16 cellular contexts compared by ENCODE assay signal in genomic region chr6:38776515-38776914, GRCh38.
DNase-seq lines count a peak whose midpoint lies in the region; ATAC-seq, FAIRE-seq and TF ChIP-seq lines count a peak whose summit lies in the region.
"Had no signal": no experiment of that assay in that cellular context is flagged by ENCODE, and none has a peak within 500 bp of the region (broad histone marks: within the 10 kb centered on the region; RNA-seq: fewer than 3 reads in every experiment).

No MANE protein-coding gene starts in this region.

- no peak overlapping the region for H3K14ac ChIP-seq in trophoblast cell (ENCODE audit: low read length)

- peak overlapping the region; percentile 33; the same call in 1 of the 2 replicates for H2AFZ ChIP-seq in GM12878 (ENCODE audit: control insufficient read depth, low read depth, low read length)
- no peak overlapping the region for H2AFZ ChIP-seq in trophoblast cell (ENCODE audit: insufficient read depth, low read length, poor library complexity)
- no peak overlapping the region for H2AFZ ChIP-seq in hepatocyte

- H3K27ac Mint-ChIP-seq in naive thymus-derived CD8-positive, alpha-beta T cell = no peak overlapping the region
- H3K27ac Mint-ChIP-seq: activated T-helper 17 cell treated with anti-CD3 and anti-CD28 coated beads, Interleukin-2, amount 50 U/mL, for 72 hours; mesothelial cell of epicardium had no signal

- RAD21 ChIA-PET in GM12878 (lab: Charles Lee; ENCODE audit: unreplicated experiment) = no interaction called here

- POLR2A ChIA-PET in GM12878 (lab: Charles Lee) = no interaction called here
- POLR2A ChIA-PET in naive thymus-derived CD8-positive, alpha-beta T cell (lab: Charles Lee) = no interaction called here

- intact Hi-C loops in GM12878 (cut with micrococcal nuclease; ENCODE audit: unreplicated experiment) = no loop called here
- intact Hi-C loops in posterior vena cava (cut with DNase I) = no loop called here

- no peaks in the 10 kb centered on the region for H3K27me3 ChIP-seq in GM12878 (replicated peaks in 1 of 2; ENCODE audit: control insufficient read depth in 2 of 2, insufficient read depth in 2 of 2, low read length in 1 of 2)
- no peaks in the 10 kb centered on the region for H3K27me3 ChIP-seq in trophoblast cell (ENCODE audit: insufficient read depth, low read length)
- no peaks in the 10 kb centered on the region for H3K27me3 ChIP-seq in hepatocyte

- H2BK5ac ChIP-seq in trophoblast cell (ENCODE audit: low read depth, low read length, poor library complexity) = no peak overlapping the region

- TF ChIP-seq CTCF in GM12878 (IDR thresholded peaks at IDR 0.05 in 2 of 3, conservative IDR thresholded peaks at IDR 0.05 in 1 of 3; ENCODE audit: control insufficient read depth in 2 of 3, extremely low read depth in 1 of 3, insufficient read depth in 1 of 3, low read depth in 3 of 3, low read length in 3 of 3) (no peak), hepatocyte (IDR thresholded peaks at IDR 0.05; ENCODE audit: poor library complexity) (no peak)

- H3K36me3 ChIP-seq in GM12878 (ENCODE audit: control insufficient read depth in 2 of 2, insufficient read depth in 2 of 2, low read length in 1 of 2) (no peaks in the 10 kb centered on the region), trophoblast cell (ENCODE audit: control insufficient read depth in 1 of 2, insufficient read depth in 2 of 2, low read length in 2 of 2) (no peaks in the 10 kb centered on the region), hepatocyte (replicated peaks; ENCODE audit: insufficient read depth, low read depth) (no peaks in the 10 kb centered on the region)
- H3K36me3 ChIP-seq: stomach had no signal

- peak; percentile 17 for DNase-seq in GM03348 (ENCODE audit: low spot score)
- DNase-seq in NAMALWA (ENCODE audit: low spot score) = peak; percentile 8
- DNase-seq in GM12878 (ENCODE audit: low read depth, low spot score) = no peak
- peak; percentile 23 to 80 for DNase-seq in trophoblast cell
- no peak for DNase-seq in posterior vena cava (ENCODE audit: low spot score)
- DNase-seq in hepatocyte (ENCODE audit: low spot score) = no peak
- no peak for DNase-seq in naive thymus-derived CD8-positive, alpha-beta T cell
- DNase-seq: activated CD4-positive, alpha-beta T cell treated with anti-CD3 and anti-CD28 coated beads, Interleukin-2, amount 50 U/mL, for 1 hour; anterior cingulate cortex; dermis blood vessel endothelial cell; occipital lobe; stomach had no signal

- peaks cover 29% of the 10 kb centered on the region for H3K4me1 ChIP-seq in GM12878 (ENCODE audit: control insufficient read depth, insufficient read depth, low read length)
- H3K4me1 ChIP-seq in trophoblast cell (ENCODE audit: control insufficient read depth in 1 of 2, insufficient read depth in 2 of 2, low read length in 2 of 2) = no peaks in the 10 kb centered on the region
- H3K4me1 ChIP-seq in hepatocyte (ENCODE audit: insufficient read depth) = no peaks in the 10 kb centered on the region
- H3K4me1 ChIP-seq: stomach had no signal

- TF ChIP-seq EP300 in GM12878 (IDR thresholded peaks at IDR 0.05; ENCODE audit: borderline replicate concordance in 1 of 2, control insufficient read depth in 1 of 2, low read depth in 2 of 2, low read length in 2 of 2) = no peak

- SMC1A ChIA-PET in GM12878 (lab: Charles Lee; ENCODE audit: uncharacterized antibody, unreplicated experiment) = interaction anchor here (0.6 kb wide), 1 partner anchor 23 kb away, joined by 3 read pairs; no protein-coding TSS in a partner anchor

- no peak for FAIRE-seq in GM12878 (lab: Jason Lieb, UNC)

- no peaks in the 10 kb centered on the region for H3K9me2 ChIP-seq in hepatocyte (replicated peaks; ENCODE audit: insufficient read depth)

- peak overlapping the region; percentile 44; the same call in 1 of the 2 replicates for H3K4me2 ChIP-seq in GM12878 (ENCODE audit: control insufficient read depth, insufficient read depth)
- H3K4me2 ChIP-seq in trophoblast cell (ENCODE audit: low read length) = no peak overlapping the region
- no peak overlapping the region for H3K4me2 ChIP-seq in hepatocyte

- no peaks in the 10 kb centered on the region; the same call in 2 of the 3 replicates for H3K9me3 ChIP-seq in GM12878 (replicated peaks; ENCODE audit: control insufficient read depth, insufficient read depth, low read length)
- no peaks in the 10 kb centered on the region for H3K9me3 ChIP-seq in trophoblast cell (ENCODE audit: insufficient read depth, low read depth, low read length)
- no peaks in the 10 kb centered on the region for H3K9me3 ChIP-seq in hepatocyte (ENCODE audit: low read depth)
- H3K9me3 ChIP-seq: stomach had no signal

- no peaks in the 10 kb centered on the region for H3K79me1 ChIP-seq in trophoblast cell (ENCODE audit: low read length)

- 0 out of 2 replicates have a peak overlapping the region, but pooled peaks have one; percentile 0 for H3K4me3 ChIP-seq in GM12878
- H3K4me3 ChIP-seq in trophoblast cell (ENCODE audit: low read depth, low read length) = no peak overlapping the region
- no peak overlapping the region for H3K4me3 ChIP-seq in hepatocyte
- H3K4me3 ChIP-seq: skin epidermis, stomach had no signal

- BruUV-seq in GM12878 (replicated peaks; lab: Mats Ljungman, UMichigan) = no TSS peak

- no peaks in the 10 kb centered on the region for H3K79me2 ChIP-seq in GM12878 (ENCODE audit: control insufficient read depth, insufficient read depth, low read length)
- no peaks in the 10 kb centered on the region for H3K79me2 ChIP-seq in trophoblast cell (ENCODE audit: control insufficient read depth, insufficient read depth, low read length, poor library complexity)
- H3K79me2 ChIP-seq in hepatocyte = no peaks in the 10 kb centered on the region

- H3K18ac ChIP-seq in trophoblast cell (ENCODE audit: low read length) = no peak overlapping the region

- in situ Hi-C loops in GM12878 (cut with MboI) = no loop called here

- H3K4me1 Mint-ChIP-seq in naive thymus-derived CD8-positive, alpha-beta T cell = peaks cover 0 to 3% (median 2%) of the 10 kb centered on the region in 4 donors
- H3K4me1 Mint-ChIP-seq: activated T-helper 17 cell treated with anti-CD3 and anti-CD28 coated beads, Interleukin-2, amount 50 U/mL, for 72 hours had no signal

- CTCF ChIA-PET in GM12878 (lab: Yijun Ruan, JAX) = interaction anchor here (1.7 kb wide), 1 partner anchor 8 kb away, joined by 10 read pairs; no protein-coding TSS in a partner anchor

- peaks cover 0 to 3% (median 0%) of the 10 kb centered on the region in 9 donors for H3K9me3 Mint-ChIP-seq in naive thymus-derived CD8-positive, alpha-beta T cell
- H3K9me3 Mint-ChIP-seq: activated T-helper 17 cell treated with anti-CD3 and anti-CD28 coated beads, Interleukin-2, amount 50 U/mL, for 72 hours had no signal

- no peak overlapping the region for H4K91ac ChIP-seq in trophoblast cell (ENCODE audit: low read depth, low read length)

- TF ChIP-seq POLR2A in GM12878 (IDR thresholded peaks at IDR 0.05; ENCODE audit: low read depth, low read length) = no peak

- ATAC-seq in GM12878 = peak; percentile 58
- no peak for ATAC-seq in naive thymus-derived CD8-positive, alpha-beta T cell
- ATAC-seq: activated T-helper 17 cell treated with anti-CD3 and anti-CD28 coated beads, Interleukin-2, amount 50 U/mL, for 72 hours; Panc1 had no signal

- H3K27ac ChIP-seq in GM12878 (ENCODE audit: control insufficient read depth, insufficient read depth) = no peak overlapping the region; the same call in 1 of the 2 replicates
- H3K27ac ChIP-seq in trophoblast cell (ENCODE audit: low read depth, low read length) = no peak overlapping the region
- no peak overlapping the region for H3K27ac ChIP-seq in hepatocyte
- H3K27ac ChIP-seq: skin epidermis, stomach had no signal

- H2BK120ac ChIP-seq in trophoblast cell (ENCODE audit: insufficient read depth, low read length, poor library complexity) = no peak overlapping the region

- TF ChIP-seq RAD21 in GM12878 (IDR thresholded peaks at IDR 0.05; ENCODE audit: insufficient read depth, low read depth, low read length) = no peak

- no peak overlapping the region for H4K12ac ChIP-seq in trophoblast cell (ENCODE audit: low read depth, low read length)

- H3K36me3 Mint-ChIP-seq in naive thymus-derived CD8-positive, alpha-beta T cell = peaks cover 0 to 2% (median 0%) of the 10 kb centered on the region in 3 donors
- H3K36me3 Mint-ChIP-seq: mesothelial cell of epicardium had no signal

- H3K4me3 Mint-ChIP-seq in naive thymus-derived CD8-positive, alpha-beta T cell = no peak overlapping the region
- H3K4me3 Mint-ChIP-seq: activated T-helper 17 cell treated with anti-CD3 and anti-CD28 coated beads, Interleukin-2, amount 50 U/mL, for 72 hours; mesothelial cell of epicardium had no signal

- H3K4ac ChIP-seq in trophoblast cell (ENCODE audit: low read depth, low read length) = no peak overlapping the region

- H3K9ac ChIP-seq in GM12878 (ENCODE audit: control insufficient read depth, insufficient read depth, low read length) (no peak overlapping the region), trophoblast cell (ENCODE audit: low read length) (no peak overlapping the region)

- no peak overlapping the region for H4K8ac ChIP-seq in trophoblast cell (ENCODE audit: low read depth, low read length)

- H4K20me1 ChIP-seq in GM12878 (ENCODE audit: control insufficient read depth, insufficient read depth) = no peaks in the 10 kb centered on the region
- no peaks in the 10 kb centered on the region for H4K20me1 ChIP-seq in hepatocyte (ENCODE audit: insufficient read depth, poor library complexity, severe bottlenecking)

- no peak overlapping the region for H2BK12ac ChIP-seq in trophoblast cell (ENCODE audit: low read length)

- no peak overlapping the region for H3K23ac ChIP-seq in trophoblast cell (ENCODE audit: low read length)

- 0% methylated on average over 1 of the region's 1 CpG for WGBS in GM12878 (ENCODE audit: insufficient coverage, insufficient replicate concordance, low lambda C conversion rate, missing lambda C conversion rate)
- no CpG with 5 or more reads among the region's 1 CpG for WGBS in trophoblast cell (ENCODE audit: extremely low coverage, insufficient coverage, insufficient read length)
- 59% methylated on average over 1 of the region's 1 CpG for WGBS in hepatocyte (ENCODE audit: low lambda C conversion rate, missing lambda C conversion rate)

- no peak overlapping the region for H2AK5ac ChIP-seq in trophoblast cell (ENCODE audit: low read length)

- H3K27me3 Mint-ChIP-seq in naive thymus-derived CD8-positive, alpha-beta T cell = peaks cover 15 to 24% (median 22%) of the 10 kb centered on the region in 5 donors

Comparison
In these comparisons a context has a peak if more than half of its experiments do, and no peak if none do; other contexts are left out.
1. DNase-seq: peak in GM03348 (single experiment), NAMALWA (single experiment) and trophoblast cell (2 of 2); none in GM12878 (single experiment), posterior vena cava (single experiment), hepatocyte (single experiment) and naive thymus-derived CD8-positive, alpha-beta T cell (0 of 10).